In the genomic region with DNA sequence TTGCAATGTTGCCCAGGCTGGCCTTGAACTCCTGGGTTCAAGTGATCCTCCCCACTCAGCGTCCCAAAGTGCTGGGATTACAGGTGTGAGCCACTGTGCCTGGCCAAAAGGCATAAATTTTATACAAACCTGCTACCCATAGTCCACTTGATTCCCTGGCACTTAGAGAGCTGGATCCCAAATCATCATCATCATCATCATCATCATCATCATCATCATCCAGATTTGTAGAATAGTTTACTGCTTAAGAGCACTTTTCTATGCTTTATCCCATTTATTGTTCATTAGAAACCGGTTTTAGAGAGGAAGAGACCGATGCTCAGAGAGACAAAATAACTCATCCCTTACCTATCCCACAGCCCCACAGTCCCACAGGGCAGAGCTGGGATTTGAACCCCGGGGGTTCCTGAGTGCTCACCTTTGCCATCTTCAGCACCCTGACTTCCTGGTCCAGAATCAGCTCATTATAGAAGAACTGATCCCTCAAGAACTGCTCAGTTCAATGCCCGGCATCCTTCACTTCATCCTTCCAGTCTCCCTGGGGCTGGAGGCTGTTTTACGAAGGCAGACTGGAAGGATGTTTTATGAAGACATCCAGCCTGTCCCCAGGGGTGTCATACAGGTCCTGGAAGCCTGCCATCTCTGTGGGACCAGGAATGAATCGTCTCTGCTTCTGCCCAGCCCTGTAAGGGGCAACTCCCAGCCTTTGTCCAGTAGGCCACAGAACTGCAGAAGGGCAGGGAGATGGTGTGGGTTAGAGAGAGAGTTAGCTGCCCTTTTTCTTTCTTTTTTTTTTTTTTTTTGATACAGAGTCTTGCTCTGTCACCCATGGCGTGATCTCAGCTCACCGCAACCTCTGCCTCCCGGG, we compare ENCODE assay signal across 8 cellular contexts. TPM values are rescaled to one million over a fixed set of nuclear protein-coding genes. Genes with fewer than 3 reads are reported as not detected.
DNase-seq lines count a peak whose midpoint lies in the region; ATAC-seq lines count a peak whose summit lies in the region.

No MANE protein-coding gene starts in this region.

- CTCF ChIA-PET in activated CD4-positive, alpha-beta T cell treated with anti-CD3 and anti-CD28 coated beads for 36 hours (lab: Charles Lee): interaction anchor here (0.6 to 4.0 kb wide), 34 partner anchors 8 to 1832 kb away, joined by 3 to 36 read pairs (median 4); a partner anchor contains a TSS

- peaks cover 11% of the 10 kb centered on the region for H3K4me1 Mint-ChIP-seq in activated CD4-positive, alpha-beta T cell treated with anti-CD3 and anti-CD28 coated beads for 36 hours
- H3K4me1 Mint-ChIP-seq in dendritic cell treated with granulocyte-macrophage colony-stimulating factor and Interleukin-4, amounts not matched to agents 40 ng/mL and 50 ng/mL, for 4 days (ENCODE audit: low read depth): peaks cover 8% of the 10 kb centered on the region
- H3K4me1 Mint-ChIP-seq in stimulated activated memory B cell treated with anti-CD40 and anti-IgM and Interleukin-4, amounts not matched to agents 10 μg/mL and 1 μg/mL and 100 μg/mL, for 72 hours: peaks cover 17% of the 10 kb centered on the region

- H3K4me3 Mint-ChIP-seq in activated CD4-positive, alpha-beta T cell treated with anti-CD3 and anti-CD28 coated beads for 36 hours: no peak overlapping the region
- H3K4me3 Mint-ChIP-seq in dendritic cell treated with granulocyte-macrophage colony-stimulating factor and Interleukin-4, amounts not matched to agents 40 ng/mL and 50 ng/mL, for 4 days: no peak overlapping the region
- H3K4me3 Mint-ChIP-seq in stimulated activated memory B cell treated with anti-CD40 and anti-IgM and Interleukin-4, amounts not matched to agents 10 μg/mL and 1 μg/mL and 100 μg/mL, for 72 hours: peak overlapping the region; percentile 82

- POLR2A ChIA-PET in activated CD4-positive, alpha-beta T cell treated with anti-CD3 and anti-CD28 coated beads for 36 hours (lab: Charles Lee): interaction anchor here (0.7 kb wide), 1 partner anchor 155 kb away, joined by 3 read pairs; no protein-coding TSS in a partner anchor

- intact Hi-C loops in activated CD4-positive, alpha-beta T cell treated with anti-CD3 and anti-CD28 coated beads for 36 hours (cut with DNase I, micrococcal nuclease): no loop called here
- intact Hi-C loops in dendritic cell treated with granulocyte-macrophage colony-stimulating factor and Interleukin-4, amounts not matched to agents 40 ng/mL and 50 ng/mL, for 4 days (cut with micrococcal nuclease): no loop called here

- H3K27me3 Mint-ChIP-seq in activated CD4-positive, alpha-beta T cell treated with anti-CD3 and anti-CD28 coated beads for 36 hours: no peaks in the 10 kb centered on the region
- peaks cover 1% of the 10 kb centered on the region for H3K27me3 Mint-ChIP-seq in dendritic cell treated with granulocyte-macrophage colony-stimulating factor and Interleukin-4, amounts not matched to agents 40 ng/mL and 50 ng/mL, for 4 days
- no peaks in the 10 kb centered on the region for H3K27me3 Mint-ChIP-seq in stimulated activated memory B cell treated with anti-CD40 and anti-IgM and Interleukin-4, amounts not matched to agents 10 μg/mL and 1 μg/mL and 100 μg/mL, for 72 hours

- no peaks in the 10 kb centered on the region for H3K9me3 Mint-ChIP-seq in activated CD4-positive, alpha-beta T cell treated with anti-CD3 and anti-CD28 coated beads for 36 hours (ENCODE audit: low read depth)
- no peaks in the 10 kb centered on the region for H3K9me3 Mint-ChIP-seq in dendritic cell treated with granulocyte-macrophage colony-stimulating factor and Interleukin-4, amounts not matched to agents 40 ng/mL and 50 ng/mL, for 4 days
- no peaks in the 10 kb centered on the region for H3K9me3 Mint-ChIP-seq in stimulated activated memory B cell treated with anti-CD40 and anti-IgM and Interleukin-4, amounts not matched to agents 10 μg/mL and 1 μg/mL and 100 μg/mL, for 72 hours

- DNase-seq in activated CD4-positive, alpha-beta T cell treated with anti-CD3 and anti-CD28 coated beads for 36 hours: no peak
- no peak for DNase-seq in activated CD4-positive, alpha-beta T cell treated with anti-CD3 and anti-CD28 coated beads, Interleukin-2, amount 50 U/mL, for 4 hours
- DNase-seq in NCI-H345 treated with DMSO at 0.1 percent for 48 hours (lab: John Stamatoyannopoulos, UW; ENCODE audit: unreplicated experiment) (no peak), NCI-H2081 (lab: John Stamatoyannopoulos, UW) (no peak)

- ATAC-seq in activated CD4-positive, alpha-beta T cell treated with anti-CD3 and anti-CD28 coated beads for 36 hours: no peak
- ATAC-seq in HG03159 (IDR thresholded peaks at IDR 0.05; ENCODE audit: unreplicated experiment) (peak; percentile 13), GM18519 (IDR thresholded peaks at IDR 0.05; ENCODE audit: low FRiP score, unreplicated experiment) (no peak)
- ATAC-seq in stimulated activated memory B cell treated with anti-CD40 and anti-IgM and Interleukin-4, amounts not matched to agents 10 μg/mL and 1 μg/mL and 100 μg/mL, for 72 hours: peak; percentile 13

- no peaks in the 10 kb centered on the region for H3K36me3 Mint-ChIP-seq in activated CD4-positive, alpha-beta T cell treated with anti-CD3 and anti-CD28 coated beads for 36 hours (ENCODE audit: low read depth)
- H3K36me3 Mint-ChIP-seq in dendritic cell treated with granulocyte-macrophage colony-stimulating factor and Interleukin-4, amounts not matched to agents 40 ng/mL and 50 ng/mL, for 4 days (ENCODE audit: low read depth): no peaks in the 10 kb centered on the region
- no peaks in the 10 kb centered on the region for H3K36me3 Mint-ChIP-seq in stimulated activated memory B cell treated with anti-CD40 and anti-IgM and Interleukin-4, amounts not matched to agents 10 μg/mL and 1 μg/mL and 100 μg/mL, for 72 hours

- H3K27ac Mint-ChIP-seq in activated CD4-positive, alpha-beta T cell treated with anti-CD3 and anti-CD28 coated beads for 36 hours: peak overlapping the region; percentile 90
- peak overlapping the region; percentile 83 for H3K27ac Mint-ChIP-seq in dendritic cell treated with granulocyte-macrophage colony-stimulating factor and Interleukin-4, amounts not matched to agents 40 ng/mL and 50 ng/mL, for 4 days
- H3K27ac Mint-ChIP-seq in stimulated activated memory B cell treated with anti-CD40 and anti-IgM and Interleukin-4, amounts not matched to agents 10 μg/mL and 1 μg/mL and 100 μg/mL, for 72 hours: peak overlapping the region; percentile 96

RNA-seq across cellular contexts. Expression of a gene that starts 20.2 kb away (rescaled TPM):
- total RNA-seq in activated CD4-positive, alpha-beta T cell treated with anti-CD3 and anti-CD28 coated beads for 36 hours: 10 to 100 TPM; 13.9 to 19.6 TPM

RNA-seq across cellular contexts. Expression of a gene that starts 43.0 kb away (rescaled TPM):
- total RNA-seq in activated CD4-positive, alpha-beta T cell treated with anti-CD3 and anti-CD28 coated beads for 36 hours: 10 to 100 TPM; 22.8 to 23.8 TPM

Comparison
In these comparisons a context has a peak if more than half of its experiments do, and no peak if none do; other contexts are left out.
1. ATAC-seq: peak in HG03159 (single experiment) and stimulated activated memory B cell treated with anti-CD40 and anti-IgM and Interleukin-4, amounts not matched to agents 10 μg/mL and 1 μg/mL and 100 μg/mL, for 72 hours (single experiment); none in activated CD4-positive, alpha-beta T cell treated with anti-CD3 and anti-CD28 coated beads for 36 hours (single experiment) and GM18519 (single experiment).
2. Peak in every context shown above with its lines, with median percentiles within 50 percentile points of each other: H3K27ac Mint-ChIP-seq.